ENCODE assay signal across 1 cellular context in genomic region chrX:72057331-72057730, GRCh38.
TF ChIP-seq lines count a peak whose summit lies in the region.

No MANE protein-coding gene starts in this region.

TF ChIP-seq in HepG2, 621 proteins besides CTCF, POLR2A, EP300 and RAD21 (continued from another document):
- TF ChIP-seq CCDC6 (CRISPR knock-in tag; IDR thresholded peaks at IDR 0.05) (no peak), SETDB1 (CRISPR knock-in tag; IDR thresholded peaks at IDR 0.05; ENCODE audit: borderline replicate concordance) (no peak), ZNF234 (CRISPR knock-in tag; conservative IDR thresholded peaks at IDR 0.05) (no peak), ZNF430 (CRISPR knock-in tag; IDR thresholded peaks at IDR 0.05) (no peak), SP140L (CRISPR knock-in tag; IDR thresholded peaks at IDR 0.05; ENCODE audit: borderline replicate concordance) (no peak), SIN3A (IDR thresholded peaks at IDR 0.05; ENCODE audit: borderline replicate concordance, low read depth, low read length) (no peak), ZIK1 (CRISPR knock-in tag; IDR thresholded peaks at IDR 0.05; ENCODE audit: borderline replicate concordance, low read depth) (no peak), FOXK2 (IDR thresholded peaks at IDR 0.05) (no peak), GABPA (IDR thresholded peaks at IDR 0.05; ENCODE audit: low read depth, low read length) (no peak), GABPA (CRISPR knock-in tag; IDR thresholded peaks at IDR 0.05; ENCODE audit: low read depth) (no peak), RXRA (CRISPR knock-in tag; IDR thresholded peaks at IDR 0.05) (no peak)
TF ChIP-seq in HepG2: peak in this region for 0.
